Comparison of ENCODE assay signal across 24 cellular contexts in genomic region chr19:46420056-46420455, GRCh38. TPM values are rescaled to one million over a fixed set of nuclear protein-coding genes. Genes with fewer than 3 reads are reported as not detected.
"Had no signal": no experiment of that assay in that cellular context is flagged by ENCODE, and none has a peak within 500 bp of the region (broad histone marks: within the 10 kb centered on the region; RNA-seq: fewer than 3 reads in every experiment).

No MANE protein-coding gene starts in this region.

- H3K36me3 Mint-ChIP-seq: naive thymus-derived CD8-positive, alpha-beta T cell; stimulated activated effector memory CD8-positive, alpha-beta T cell treated with anti-CD3 and anti-CD28 coated beads, Interleukin-12 subunit alpha, Interleukin-12 subunit beta, amount 100 ng/mL, for 72 hours had no signal

- H3K4me2 ChIP-seq: smooth muscle cell had no signal

- H3K4me3 Mint-ChIP-seq: endodermal cell; naive thymus-derived CD8-positive, alpha-beta T cell; neural crest cell; stimulated activated effector memory CD8-positive, alpha-beta T cell treated with anti-CD3 and anti-CD28 coated beads, Interleukin-12 subunit alpha, Interleukin-12 subunit beta, amount 100 ng/mL, for 72 hours had no signal

- H3K27ac ChIP-seq: colonic mucosa, gastrocnemius medialis, pancreas, transverse colon had no signal

- H3K27me3 Mint-ChIP-seq: progenitor cell of endocrine pancreas had no signal

- H3K4me1 Mint-ChIP-seq: stimulated activated effector memory CD8-positive, alpha-beta T cell treated with anti-CD3 and anti-CD28 coated beads, Interleukin-12 subunit alpha, Interleukin-12 subunit beta, amount 100 ng/mL, for 72 hours had no signal

- H3K4me1 ChIP-seq: colonic mucosa, gastrocnemius medialis had no signal

- H3K4me3 ChIP-seq: colonic mucosa, gastrocnemius medialis, heart right ventricle, mucosa of descending colon, pancreas, smooth muscle cell, transverse colon had no signal

- H3K9me3 ChIP-seq: colonic mucosa, gastrocnemius medialis, heart right ventricle, mucosa of descending colon, pancreas, transverse colon had no signal

- ATAC-seq: gastrocnemius medialis; heart right ventricle; left lobe of liver; mucosa of descending colon; naive thymus-derived CD8-positive, alpha-beta T cell; pancreas; right cardiac atrium; stimulated activated effector memory CD8-positive, alpha-beta T cell treated with anti-CD3 and anti-CD28 coated beads, Interleukin-12 subunit alpha, Interleukin-12 subunit beta, amount 100 ng/mL, for 72 hours; stimulated activated naive CD8-positive, alpha-beta T cell treated with anti-CD3 and anti-CD28 coated beads, Interleukin-15, Interleukin-2, amounts not matched to agents 100 U/mL and 50 U/mL, for 24 hours had no signal

- DNase-seq: colonic mucosa; effector CD4-positive, alpha-beta T cell; endodermal cell; erythroblast; gastrocnemius medialis; heart right ventricle; hypothalamus; mucosa of descending colon; naive thymus-derived CD8-positive, alpha-beta T cell; nucleus accumbens; right cardiac atrium; stimulated activated CD4-positive, alpha-beta T cell treated with anti-CD3 and anti-CD28 coated beads, Interleukin-4, amount 100 ng/mL, for 1 hour; stimulated activated CD8-positive, alpha-beta memory T cell treated with anti-CD3 and anti-CD28 coated beads, Interleukin-4, amount 100 ng/mL, for 48 hours; stimulated activated naive CD8-positive, alpha-beta T cell treated with anti-CD3 and anti-CD28 coated beads, Interleukin-15, Interleukin-2, amounts not matched to agents 100 U/mL and 50 U/mL, for 24 hours; transverse colon had no signal

- H3K36me3 ChIP-seq: colonic mucosa, gastrocnemius medialis, heart right ventricle, pancreas, transverse colon had no signal

- H3K27me3 ChIP-seq: pancreas had no signal

- H3K9me3 Mint-ChIP-seq: endodermal cell; neural crest cell; stimulated activated effector memory CD8-positive, alpha-beta T cell treated with anti-CD3 and anti-CD28 coated beads, Interleukin-12 subunit alpha, Interleukin-12 subunit beta, amount 100 ng/mL, for 72 hours had no signal

- H3K27ac Mint-ChIP-seq: endodermal cell; progenitor cell of endocrine pancreas; stimulated activated effector memory CD8-positive, alpha-beta T cell treated with anti-CD3 and anti-CD28 coated beads, Interleukin-12 subunit alpha, Interleukin-12 subunit beta, amount 100 ng/mL, for 72 hours had no signal

RNA-seq across cellular contexts. Expression of gene CCDC8, which starts 6.7 kb away (rescaled TPM):
- total RNA-seq: naive thymus-derived CD8-positive, alpha-beta T cell had no signal
- polyA plus RNA-seq: naive thymus-derived CD8-positive, alpha-beta T cell had no signal

RNA-seq across cellular contexts. Expression of gene PNMA8C, which starts 8.7 kb away (rescaled TPM):
- total RNA-seq: dermis microvascular lymphatic vessel endothelial cell; endothelial cell of umbilical vein; gastrocnemius medialis; left lobe of liver; lower leg skin; naive thymus-derived CD8-positive, alpha-beta T cell; smooth muscle cell; transverse colon had no signal
- polyA plus RNA-seq: endothelial cell of umbilical vein; naive thymus-derived CD8-positive, alpha-beta T cell; smooth muscle cell had no signal

RNA-seq across cellular contexts. Expression of gene PNMA8A, which starts 51.3 kb away (rescaled TPM):
- polyA plus RNA-seq: naive thymus-derived CD8-positive, alpha-beta T cell had no signal
